In genomic region chr18:79632765-79633164, GRCh38 we compare ENCODE assay signal across 30 cellular contexts.
"Had no signal": no experiment of that assay in that cellular context is flagged by ENCODE, and none has a peak within 500 bp of the region (broad histone marks: within the 10 kb centered on the region; RNA-seq: fewer than 3 reads in every experiment).

No MANE protein-coding gene starts in this region.

- H3K4me1 ChIP-seq: ascending aorta, Peyer's patch had no signal

- H3K4me2 ChIP-seq: KMS-11, SK-N-SH had no signal

- DNase-seq: activated CD4-positive, alpha-beta T cell treated with anti-CD3 and anti-CD28 coated beads for 36 hours; activated CD4-positive, alpha-beta T cell treated with anti-CD3 and anti-CD28 coated beads, Interleukin-2, amount 10 ng/mL, durations not matched to agents 7 days and 5 days; activated CD4-positive, alpha-beta T cell treated with anti-CD3 and anti-CD28 coated beads, Interleukin-2, amount 50 U/mL, for 48 hours; activated CD8-positive, alpha-beta memory T cell treated with anti-CD3 and anti-CD28 coated beads for 24 hours; activated gamma-delta T cell; activated naive CD4-positive, alpha-beta T cell treated with Interleukin-2 at 50 U/mL for 16 hours; activated naive CD8-positive, alpha-beta T cell treated with anti-CD3 and anti-CD28 coated beads, Interleukin-2, amount 10 ng/mL, durations not matched to agents 7 days and 5 days; amygdala; MM.1S; NCI-H1092 treated with DMSO at 0.1 percent for 48 hours; NCI-H1417; NCI-H146; NCI-H187; NCI-H2029 treated with DMSO at 0.1 percent for 48 hours; NCI-H2107; NCI-H2171; NCI-H510A; NCI-H526; NCI-H748 treated with DMSO at 0.1 percent for 48 hours; NK-92 treated with Interleukin-12 subunit alpha and Interleukin-12 subunit beta, amount 100 ng/mL, for 24 hours; PC-3; RPMI8226; SHP77 treated with DMSO at 0.1 percent for 48 hours; SK-N-SH had no signal

- ATAC-seq: activated CD4-positive, CD25-positive, alpha-beta regulatory T cell treated with anti-CD3 and anti-CD28 coated beads, Interleukin-2, amount 50 U/mL, for 24 hours; PC-3; WTC11 had no signal

- H3K36me3 ChIP-seq: ascending aorta, Peyer's patch, SJSA1 had no signal

- H3K4me3 ChIP-seq: ascending aorta, Peyer's patch, SJSA1 had no signal

- H3K27ac ChIP-seq: ascending aorta, KMS-11, Peyer's patch, SJSA1 had no signal

- H3K9me3 ChIP-seq: ascending aorta, Peyer's patch, SK-N-SH had no signal

- H3K9ac ChIP-seq: KMS-11, SK-N-SH had no signal

- H3K27me3 ChIP-seq: ascending aorta, SJSA1 had no signal
